In the genomic region with DNA sequence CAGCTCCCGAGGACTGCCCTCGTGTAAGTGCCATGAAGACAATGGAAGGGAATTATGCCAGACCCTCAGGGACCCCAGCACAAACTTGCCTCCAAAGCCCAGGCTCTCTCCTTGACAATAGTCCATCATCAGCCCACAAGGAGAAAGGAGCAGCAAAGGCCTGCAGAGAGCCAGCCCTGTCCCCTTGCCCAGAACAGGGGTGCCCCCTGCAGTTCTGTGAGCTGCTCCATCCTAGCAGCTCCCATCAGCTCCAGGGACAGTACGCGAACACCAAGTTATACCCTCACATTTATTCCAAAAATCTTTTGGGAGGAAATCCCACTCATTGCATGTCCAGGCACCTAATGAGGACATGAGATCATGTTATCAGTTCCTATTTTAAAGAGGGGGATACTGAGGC, we compare ENCODE assay signal across 28 cellular contexts. TPM values are rescaled to one million over a fixed set of nuclear protein-coding genes. Genes with fewer than 3 reads are reported as not detected.
"Had no signal": no experiment of that assay in that cellular context is flagged by ENCODE, and none has a peak within 500 bp of the region (broad histone marks: within the 10 kb centered on the region; RNA-seq: fewer than 3 reads in every experiment).

No MANE protein-coding gene starts in this region.

- H3K9me3 Mint-ChIP-seq: activated CD4-positive, alpha-beta memory T cell treated with anti-CD3 and anti-CD28 coated beads, Interleukin-2, amount 10 ng/mL, durations not matched to agents 7 days and 5 days; activated CD4-positive, alpha-beta T cell treated with anti-CD3 and anti-CD28 coated beads, Interleukin-2, amount 10 ng/mL, durations not matched to agents 24 days and 14 days; activated T-helper 17 cell treated with anti-CD3 and anti-CD28 coated beads, Interleukin-2, amount 50 U/mL, for 72 hours; natural killer cell; T-helper 1 cell treated with Interleukin-12 subunit alpha and Interleukin-12 subunit beta and Interleukin-4 antibody, amounts not matched to agents 30 μg/mL and 1 μg/mL, for 36 hours had no signal

- H3K27ac ChIP-seq: adrenal gland, ascending aorta, coronary artery, esophagus squamous epithelium, gastrocnemius medialis, neutrophil, pancreas, psoas muscle, right atrium auricular region, upper lobe of left lung had no signal

- H3K27ac Mint-ChIP-seq: activated CD4-positive, alpha-beta memory T cell treated with anti-CD3 and anti-CD28 coated beads, Interleukin-2, amount 10 ng/mL, durations not matched to agents 7 days and 5 days; activated CD4-positive, alpha-beta T cell treated with anti-CD3 and anti-CD28 coated beads, Interleukin-2, amount 10 ng/mL, durations not matched to agents 24 days and 14 days; activated naive CD8-positive, alpha-beta T cell; activated T-helper 17 cell treated with anti-CD3 and anti-CD28 coated beads, Interleukin-2, amount 50 U/mL, for 72 hours; natural killer cell; T-helper 1 cell treated with Interleukin-12 subunit alpha and Interleukin-12 subunit beta and Interleukin-4 antibody, amounts not matched to agents 30 μg/mL and 1 μg/mL, for 36 hours had no signal

- H3K4me3 Mint-ChIP-seq: activated CD4-positive, alpha-beta memory T cell treated with anti-CD3 and anti-CD28 coated beads, Interleukin-2, amount 10 ng/mL, durations not matched to agents 7 days and 5 days; activated CD4-positive, alpha-beta T cell treated with anti-CD3 and anti-CD28 coated beads, Interleukin-2, amount 10 ng/mL, durations not matched to agents 24 days and 14 days; activated naive CD8-positive, alpha-beta T cell; activated T-helper 17 cell treated with anti-CD3 and anti-CD28 coated beads, Interleukin-2, amount 50 U/mL, for 72 hours; natural killer cell; T-helper 1 cell treated with Interleukin-12 subunit alpha and Interleukin-12 subunit beta and Interleukin-4 antibody, amounts not matched to agents 30 μg/mL and 1 μg/mL, for 36 hours had no signal

- H3K36me3 ChIP-seq: adrenal gland, ascending aorta, esophagus squamous epithelium, gastrocnemius medialis, neutrophil, pancreas, right atrium auricular region, upper lobe of left lung had no signal

- H3K9me3 ChIP-seq: adrenal gland, ascending aorta, esophagus squamous epithelium, gastrocnemius medialis, neutrophil, pancreas, psoas muscle, right atrium auricular region, upper lobe of left lung had no signal

- DNase-seq: activated CD4-positive, alpha-beta memory T cell treated with anti-CD3 and anti-CD28 coated beads, Interleukin-2, amount 10 ng/mL, durations not matched to agents 7 days and 5 days; activated CD4-positive, alpha-beta T cell treated with anti-CD3 and anti-CD28 coated beads, Interleukin-2, amount 10 ng/mL, durations not matched to agents 24 days and 14 days; activated naive CD4-positive, alpha-beta T cell; adrenal gland; cerebellar nuclear complex; esophagus squamous epithelium; gastrocnemius medialis; head of caudate nucleus; hypothalamus; midbrain; natural killer cell; stimulated activated CD4-positive, alpha-beta T cell treated with anti-CD3 and anti-CD28 coated beads, Interleukin-4, amount 100 ng/mL, for 24 hours; stimulated activated naive CD4-positive, alpha-beta T cell treated with Interleukin-2 at 50 U/mL for 16 hours; T1000; upper lobe of left lung had no signal

- H3K4me3 ChIP-seq: adrenal gland, ascending aorta, coronary artery, esophagus squamous epithelium, gastrocnemius medialis, pancreas, psoas muscle, right atrium auricular region, upper lobe of left lung had no signal

- H3K36me3 Mint-ChIP-seq: activated naive CD8-positive, alpha-beta T cell; natural killer cell had no signal

- ATAC-seq: activated CD4-positive, CD25-positive, alpha-beta regulatory T cell treated with anti-CD3 and anti-CD28 coated beads, Interleukin-2, amount 50 U/mL, for 24 hours; activated T-helper 17 cell treated with anti-CD3 and anti-CD28 coated beads, Interleukin-2, amount 50 U/mL, for 72 hours; gastrocnemius medialis; natural killer cell; pancreas; psoas muscle had no signal

RNA-seq across cellular contexts. Expression of gene BARX1, which starts 11.1 kb away (rescaled TPM):
- total RNA-seq: adrenal gland, ascending aorta, bronchial epithelial cell, esophagus squamous epithelium, gastrocnemius medialis, liver, natural killer cell, psoas muscle, right atrium auricular region, subcutaneous adipose tissue, upper lobe of left lung had no signal
